Comparison of ENCODE assay signal across 15 cellular contexts in the genomic region with DNA sequence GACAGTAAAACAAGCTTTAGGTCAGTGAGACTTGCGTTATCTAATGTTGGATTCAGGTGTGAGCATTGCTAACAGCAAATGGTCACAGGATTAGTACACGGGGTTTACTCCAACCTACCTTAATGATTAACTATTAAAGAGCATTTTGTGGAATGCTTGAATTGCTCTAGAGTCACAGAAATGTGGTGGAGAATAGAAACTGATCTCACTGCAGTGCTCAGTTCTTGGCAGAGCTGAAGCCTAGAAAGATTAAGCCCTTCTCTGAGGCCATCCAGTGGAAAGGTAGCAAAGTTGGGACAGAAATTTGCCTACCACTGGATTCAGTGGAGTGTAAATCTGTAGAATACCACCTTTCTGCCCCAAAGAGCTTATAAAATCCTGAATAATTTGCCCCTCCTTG.
DNase-seq lines count a peak whose midpoint lies in the region; ATAC-seq, FAIRE-seq and TF ChIP-seq lines count a peak whose summit lies in the region.
"Had no signal": no experiment of that assay in that cellular context is flagged by ENCODE, and none has a peak within 500 bp of the region (broad histone marks: within the 10 kb centered on the region; RNA-seq: fewer than 3 reads in every experiment).

No MANE protein-coding gene starts in this region.

- H3K27me3 ChIP-seq in right cardiac atrium (ENCODE audit: control insufficient read depth, insufficient read depth) (no peaks in the 10 kb centered on the region), lower lobe of right lung (ENCODE audit: low read depth) (no peaks in the 10 kb centered on the region), skeletal muscle tissue (ENCODE audit: control insufficient read depth in 3 of 3, insufficient read depth in 3 of 3, low read length in 3 of 3) (no peaks in the 10 kb centered on the region)
- H3K27me3 ChIP-seq: BE2C had no signal

- H3K27ac Mint-ChIP-seq in activated T-helper 17 cell treated with anti-CD3 and anti-CD28 coated beads, Interleukin-2, amount 50 U/mL, for 72 hours, result no peak overlapping the region

- FAIRE-seq in RCC 7860 (lab: Jason Lieb, UNC), result peak; percentile 74

- TF ChIP-seq CTCF in lower lobe of right lung (IDR thresholded peaks at IDR 0.05), result no peak

- DNase-seq in Right ventricle myocardium superior (no peak), right cardiac atrium (no peak), RCC 7860 (ENCODE audit: low spot score) (peak; percentile 24), lower lobe of right lung (no peak), sciatic nerve (ENCODE audit: low spot score) (no peak)
- DNase-seq: BE2C; CD8-positive, alpha-beta memory T cell; DMS79 treated with DMSO at 0.1 percent for 48 hours; GM23248; NCI-H1092; NCI-H524 had no signal

- H3K9me3 ChIP-seq in right cardiac atrium (ENCODE audit: control insufficient read depth, low read length) (peaks cover 3% of the 10 kb centered on the region), lower lobe of right lung (no peaks in the 10 kb centered on the region), skeletal muscle tissue (ENCODE audit: control insufficient read depth in 3 of 3, low read length in 3 of 3) (no peaks in the 10 kb centered on the region)
- H3K9me3 ChIP-seq: BE2C had no signal

- peaks cover 47% of the 10 kb centered on the region for H3K36me3 ChIP-seq in lower lobe of right lung
- H3K36me3 ChIP-seq in skeletal muscle tissue (ENCODE audit: control insufficient read depth in 3 of 3, insufficient read depth in 3 of 3, low read length in 3 of 3), result peaks cover 0 to 12% (median 3%) of the 10 kb centered on the region in 3 donors

- peaks cover 54% of the 10 kb centered on the region for H3K36me3 Mint-ChIP-seq in activated T-helper 17 cell treated with anti-CD3 and anti-CD28 coated beads, Interleukin-2, amount 50 U/mL, for 72 hours (ENCODE audit: low read depth)

- H3K27me3 Mint-ChIP-seq in activated T-helper 17 cell treated with anti-CD3 and anti-CD28 coated beads, Interleukin-2, amount 50 U/mL, for 72 hours, result no peaks in the 10 kb centered on the region

- WGBS in right cardiac atrium, result 96% methylated on average over 2 of the region's 2 CpGs

- no peak overlapping the region for H3K9ac ChIP-seq in skeletal muscle tissue (ENCODE audit: low read depth in 1 of 3, low read length in 3 of 3)
- H3K9ac ChIP-seq: GM23248 had no signal

- intact Hi-C loops in Right ventricle myocardium superior (cut with DNase I), result no loop called here
- intact Hi-C loops in right cardiac atrium (cut with DNase I), result no loop called here
- intact Hi-C loops in lower lobe of right lung (cut with DNase I), result no loop called here
- intact Hi-C loops in sciatic nerve (cut with DNase I), result no loop called here

- H3K27ac ChIP-seq in right cardiac atrium (ENCODE audit: low read length) (no peak overlapping the region), lower lobe of right lung (no peak overlapping the region), skeletal muscle tissue (ENCODE audit: low read depth, low read length) (peak overlapping the region; percentile 14)
- H3K27ac ChIP-seq: 22Rv1, GM23248 had no signal

- peaks cover 9% of the 10 kb centered on the region for H3K4me1 Mint-ChIP-seq in activated T-helper 17 cell treated with anti-CD3 and anti-CD28 coated beads, Interleukin-2, amount 50 U/mL, for 72 hours

- ATAC-seq in Right ventricle myocardium superior (ENCODE audit: poor library complexity) (peak; percentile 49), right cardiac atrium (no peak), lower lobe of right lung (peak; percentile 51 to 63), sciatic nerve (no peak), GM19452 (IDR thresholded peaks at IDR 0.05; ENCODE audit: unreplicated experiment) (no peak)
- ATAC-seq in activated T-helper 17 cell treated with anti-CD3 and anti-CD28 coated beads, Interleukin-2, amount 50 U/mL, for 72 hours (replicated peaks), result no peak

- no peak overlapping the region for H3K4me3 Mint-ChIP-seq in activated T-helper 17 cell treated with anti-CD3 and anti-CD28 coated beads, Interleukin-2, amount 50 U/mL, for 72 hours
- H3K4me3 Mint-ChIP-seq: CD8-positive, alpha-beta memory T cell had no signal

- H3K4me1 ChIP-seq in right cardiac atrium (ENCODE audit: control insufficient read depth, insufficient read depth, low read length) (no peaks in the 10 kb centered on the region), lower lobe of right lung (no peaks in the 10 kb centered on the region), skeletal muscle tissue (ENCODE audit: control insufficient read depth in 3 of 3, insufficient read depth in 3 of 3, low read length in 3 of 3) (peaks cover 6 to 15% (median 15%) of the 10 kb centered on the region in 3 donors)
- H3K4me1 ChIP-seq: BE2C had no signal

- no peaks in the 10 kb centered on the region for H3K9me3 Mint-ChIP-seq in activated T-helper 17 cell treated with anti-CD3 and anti-CD28 coated beads, Interleukin-2, amount 50 U/mL, for 72 hours

- H3K4me3 ChIP-seq in right cardiac atrium (ENCODE audit: low read length) (no peak overlapping the region), lower lobe of right lung (no peak overlapping the region), skeletal muscle tissue (ENCODE audit: low read length in 3 of 3) (no peak overlapping the region)
- H3K4me3 ChIP-seq: GM23248 had no signal

Comparison
In these comparisons a context has a peak if more than half of its experiments do, and no peak if none do; other contexts are left out.
1. ATAC-seq: peak in Right ventricle myocardium superior (single experiment) and lower lobe of right lung (2 of 2); none in right cardiac atrium (0 of 2), sciatic nerve (single experiment), activated T-helper 17 cell treated with anti-CD3 and anti-CD28 coated beads, Interleukin-2, amount 50 U/mL, for 72 hours (single experiment) and GM19452 (single experiment).